ENCODE assay signal across 12 cellular contexts in genomic region chr13:28611654-28612131, GRCh38. TPM values are rescaled to one million over a fixed set of nuclear protein-coding genes. Genes with fewer than 3 reads are reported as not detected.
DNase-seq lines count a peak whose midpoint lies in the region; ATAC-seq, FAIRE-seq and TF ChIP-seq lines count a peak whose summit lies in the region.
"Had no signal": no experiment of that assay in that cellular context is flagged by ENCODE, and none has a peak within 500 bp of the region (broad histone marks: within the 10 kb centered on the region; RNA-seq: fewer than 3 reads in every experiment).

No MANE protein-coding gene starts in this region.

- ATAC-seq in DND-41 (ENCODE audit: insufficient read depth, low read depth), result peak; percentile 97
- no peak for ATAC-seq in GM19023 (IDR thresholded peaks at IDR 0.05; ENCODE audit: unreplicated experiment)

- H3K36me3 Mint-ChIP-seq in Calu3 (ENCODE audit: insufficient read depth, unreplicated experiment), result no peaks in the 10 kb centered on the region

- no peak overlapping the region for H3K4me3 Mint-ChIP-seq in Calu3 (ENCODE audit: low read depth, unreplicated experiment)

- intact Hi-C loops in A673 (cut with micrococcal nuclease; ENCODE audit: unreplicated experiment) (no loop called here), Calu3 (cut with micrococcal nuclease; ENCODE audit: unreplicated experiment) (no loop called here)

- no peak overlapping the region for H3K9ac ChIP-seq in DND-41 (ENCODE audit: low read depth, low read length)
- H3K9ac ChIP-seq: parathyroid adenoma had no signal

- BruUV-seq in A673 (replicated peaks; lab: Mats Ljungman, UMichigan), result no TSS peak
- BruUV-seq in Calu3 (replicated peaks; lab: Mats Ljungman, UMichigan), result no TSS peak

- no peak for FAIRE-seq in GM19239 (lab: Jason Lieb, UNC)

- H3K9me3 Mint-ChIP-seq in Calu3 (ENCODE audit: low read depth, unreplicated experiment), result no peaks in the 10 kb centered on the region

- no peak overlapping the region for H3K27ac Mint-ChIP-seq in Calu3 (ENCODE audit: unreplicated experiment)

- no peaks in the 10 kb centered on the region for H3K4me1 Mint-ChIP-seq in Calu3 (ENCODE audit: low read depth, unreplicated experiment)

- H3K27me3 ChIP-seq in A673 (replicated peaks; ENCODE audit: insufficient read depth, low read depth, low read length, poor library complexity) (no peaks in the 10 kb centered on the region), DND-41 (ENCODE audit: insufficient read depth, low read length, poor library complexity) (no peaks in the 10 kb centered on the region)
- H3K27me3 ChIP-seq: tibial nerve had no signal

- no peak overlapping the region for H2AFZ ChIP-seq in DND-41 (ENCODE audit: low read depth, low read length)
- H2AFZ ChIP-seq: parathyroid adenoma had no signal

- no peaks in the 10 kb centered on the region for H4K20me1 ChIP-seq in DND-41 (ENCODE audit: insufficient read depth, low read length)

- no peak for TF ChIP-seq CTCF in A673 (conservative IDR thresholded peaks at IDR 0.05; ENCODE audit: low read depth, low read length)
- no peak for TF ChIP-seq CTCF in DND-41 (IDR thresholded peaks at IDR 0.05; ENCODE audit: borderline replicate concordance, extremely low read depth, low read length, poor library complexity, severe bottlenecking)
- TF ChIP-seq CTCF in Calu3 (IDR thresholded peaks at IDR 0.05; ENCODE audit: unreplicated experiment), result no peak

- CTCF ChIA-PET in A673 (lab: Charles Lee) (no interaction called here), Calu3 (lab: Charles Lee) (no interaction called here)

- no peaks in the 10 kb centered on the region for H3K9me3 ChIP-seq in A673 (ENCODE audit: low read depth, low read length, poor library complexity, severe bottlenecking)
- no peaks in the 10 kb centered on the region for H3K9me3 ChIP-seq in DND-41 (ENCODE audit: insufficient read depth, low read length, severe bottlenecking)
- H3K9me3 ChIP-seq: tibial nerve had no signal

- no peaks in the 10 kb centered on the region for H3K79me2 ChIP-seq in DND-41 (ENCODE audit: insufficient read depth, low read length)
- H3K79me2 ChIP-seq: parathyroid adenoma had no signal

- H3K27ac ChIP-seq in A673 (ENCODE audit: low read depth, low read length, poor library complexity, severe bottlenecking) (no peak overlapping the region), DND-41 (ENCODE audit: low read length) (no peak overlapping the region)
- H3K27ac ChIP-seq: parathyroid adenoma, tibial nerve had no signal

- peak overlapping the region; percentile 14; the same call in 1 of the 2 replicates for H3K4me2 ChIP-seq in DND-41 (ENCODE audit: insufficient read depth, low read length)

- POLR2A ChIA-PET in A673 (lab: Charles Lee; ENCODE audit: low non-redundant PET), result no interaction called here

- no peaks in the 10 kb centered on the region for H3K4me1 ChIP-seq in A673 (ENCODE audit: insufficient read depth, low read length, poor library complexity, severe bottlenecking)
- H3K4me1 ChIP-seq in DND-41 (ENCODE audit: insufficient read depth, low read length), result peaks cover 21% of the 10 kb centered on the region
- H3K4me1 ChIP-seq: parathyroid adenoma, tibial nerve had no signal

- H3K36me3 ChIP-seq in A673 (ENCODE audit: insufficient read depth, low read length, poor library complexity, severe bottlenecking) (no peaks in the 10 kb centered on the region), DND-41 (ENCODE audit: insufficient read depth, low read length) (no peaks in the 10 kb centered on the region)
- H3K36me3 ChIP-seq: tibial nerve had no signal

- H3K27me3 Mint-ChIP-seq in Calu3 (ENCODE audit: unreplicated experiment), result peaks cover 13% of the 10 kb centered on the region

- DNase-seq in A673 (ENCODE audit: low spot score) (peak; percentile 48), DND-41 (peak; percentile 61), RPMI7951 (ENCODE audit: low read depth) (peak; percentile 32), dermis blood vessel endothelial cell (peak; percentile 59), Calu3 (no peak), ecto neural progenitor cell (ENCODE audit: low spot score) (no peak), GM19239 (ENCODE audit: insufficient read length, low spot score) (no peak)
- DNase-seq: aorta, NCI-H1092 treated with DMSO at 0.1 percent for 48 hours had no signal

- no peak overlapping the region for H3K4me3 ChIP-seq in A673 (ENCODE audit: low read depth, low read length, poor library complexity, severe bottlenecking)
- no peak overlapping the region for H3K4me3 ChIP-seq in DND-41 (ENCODE audit: low read depth in 1 of 2, low read length in 2 of 2)
- H3K4me3 ChIP-seq: tibial nerve had no signal

RNA-seq across cellular contexts. Expression of gene POMP, which starts 47.2 kb away (rescaled TPM):
- total RNA-seq in A673 (2021) (150 and 185 TPM in 2 replicates), dermis blood vessel endothelial cell (99.5 and 121 TPM in 2 replicates), Calu3 (2022) (69.4 and 71.4 TPM in 2 replicates)
- 162 and 172 TPM in 2 replicates for total RNA-seq in RPMI7951 (2014; rRNA removed; shearing (Covaris generic))

Comparison
In these comparisons a context has a peak if more than half of its experiments do, and no peak if none do; other contexts are left out.
1. DNase-seq: peak in A673 (single experiment), DND-41 (single experiment), RPMI7951 (single experiment) and dermis blood vessel endothelial cell (single experiment); none in Calu3 (single experiment), ecto neural progenitor cell (single experiment) and GM19239 (single experiment).